In genomic region chr11:26278354-26278753, GRCh38 we compare ENCODE assay signal across 20 cellular contexts. TPM values are rescaled to one million over a fixed set of nuclear protein-coding genes. Genes with fewer than 3 reads are reported as not detected.
"Had no signal": no experiment of that assay in that cellular context is flagged by ENCODE, and none has a peak within 500 bp of the region (broad histone marks: within the 10 kb centered on the region; RNA-seq: fewer than 3 reads in every experiment).

No MANE protein-coding gene starts in this region.

- H3K36me3 ChIP-seq: adrenal gland, esophagus muscularis mucosa, gastroesophageal sphincter, heart right ventricle, left ventricle myocardium inferior, right atrium auricular region, tibial nerve had no signal

- H3K27ac ChIP-seq: adrenal gland, esophagus muscularis mucosa, gastroesophageal sphincter, heart right ventricle, left ventricle myocardium inferior, right atrium auricular region, tibial nerve, VCaP had no signal

- H3K4me3 Mint-ChIP-seq: activated T-helper 1 cell treated with anti-CD3 and anti-CD28 coated beads, Interleukin-12 subunit alpha, Interleukin-12 subunit beta, Interleukin-2, Interleukin-4 antibody, amounts not matched to agents 30 ng/mL and 10 ng/mL and 1 ng/mL, durations not matched to agents 14 hours and 24 hours and 36 hours; dendritic cell treated with granulocyte-macrophage colony-stimulating factor and Interleukin-4, amounts not matched to agents 40 ng/mL and 50 ng/mL, for 4 days had no signal

- H3K9me3 Mint-ChIP-seq: activated naive CD4-positive, alpha-beta T cell treated with anti-CD3 and anti-CD28 coated beads, Interleukin-2, amount 50 U/mL, for 72 hours; activated T-helper 1 cell treated with anti-CD3 and anti-CD28 coated beads, Interleukin-12 subunit alpha, Interleukin-12 subunit beta, Interleukin-2, Interleukin-4 antibody, amounts not matched to agents 30 ng/mL and 10 ng/mL and 1 ng/mL, durations not matched to agents 14 hours and 24 hours and 36 hours; dendritic cell treated with granulocyte-macrophage colony-stimulating factor and Interleukin-4, amounts not matched to agents 40 ng/mL and 50 ng/mL, for 4 days had no signal

- H3K9me3 ChIP-seq: adrenal gland, esophagus muscularis mucosa, gastroesophageal sphincter, heart right ventricle, left ventricle myocardium inferior, right atrium auricular region, tibial nerve had no signal

- H3K4me3 ChIP-seq: adrenal gland, esophagus muscularis mucosa, gastroesophageal sphincter, heart right ventricle, left ventricle myocardium inferior, right atrium auricular region, tibial nerve had no signal

- H3K27me3 Mint-ChIP-seq: dendritic cell treated with granulocyte-macrophage colony-stimulating factor and Interleukin-4, amounts not matched to agents 40 ng/mL and 50 ng/mL, for 4 days had no signal

- DNase-seq: activated CD4-positive, CD25-positive, alpha-beta regulatory T cell treated with anti-CD3 and anti-CD28 coated beads, Interleukin-2, amount 50 U/mL, for 72 hours; activated gamma-delta T cell treated with Interleukin-2 at 50 U/mL for 16 hours; adrenal gland; effector CD8-positive, alpha-beta T cell; heart right ventricle; left ventricle myocardium inferior; stimulated activated naive CD8-positive, alpha-beta T cell treated with anti-CD3 and anti-CD28 coated beads, Interleukin-15, Interleukin-2, amounts not matched to agents 100 U/mL and 50 U/mL, for 24 hours; substantia nigra had no signal

- H3K4me1 ChIP-seq: adrenal gland, heart right ventricle, left ventricle myocardium inferior, right atrium auricular region, tibial nerve had no signal

- H3K27ac Mint-ChIP-seq: activated naive CD4-positive, alpha-beta T cell treated with anti-CD3 and anti-CD28 coated beads, Interleukin-2, amount 50 U/mL, for 72 hours; activated T-helper 1 cell treated with anti-CD3 and anti-CD28 coated beads, Interleukin-12 subunit alpha, Interleukin-12 subunit beta, Interleukin-2, Interleukin-4 antibody, amounts not matched to agents 30 ng/mL and 10 ng/mL and 1 ng/mL, durations not matched to agents 14 hours and 24 hours and 36 hours; dendritic cell treated with granulocyte-macrophage colony-stimulating factor and Interleukin-4, amounts not matched to agents 40 ng/mL and 50 ng/mL, for 4 days had no signal

- ATAC-seq: activated naive CD4-positive, alpha-beta T cell treated with anti-CD3 and anti-CD28 coated beads, Interleukin-2, amount 50 U/mL, for 72 hours; gastroesophageal sphincter; heart right ventricle; stimulated activated naive CD8-positive, alpha-beta T cell treated with anti-CD3 and anti-CD28 coated beads, Interleukin-15, Interleukin-2, amounts not matched to agents 100 U/mL and 50 U/mL, for 24 hours had no signal

- H3K27me3 ChIP-seq: esophagus muscularis mucosa, gastroesophageal sphincter, right atrium auricular region, tibial nerve had no signal

- H3K36me3 Mint-ChIP-seq: activated naive CD4-positive, alpha-beta T cell treated with anti-CD3 and anti-CD28 coated beads, Interleukin-2, amount 50 U/mL, for 72 hours had no signal

RNA-seq across cellular contexts. Expression of gene ANO3, which starts 53.6 kb away (rescaled TPM):
- total RNA-seq: activated CD8-positive, alpha-beta memory T cell treated with anti-CD3 and anti-CD28 coated beads for 36 hours; activated naive CD4-positive, alpha-beta T cell treated with anti-CD3 and anti-CD28 coated beads, Interleukin-2, amount 50 U/mL, for 72 hours; activated T-helper 1 cell treated with anti-CD3 and anti-CD28 coated beads, Interleukin-12 subunit alpha, Interleukin-12 subunit beta, Interleukin-2, Interleukin-4 antibody, amounts not matched to agents 30 ng/mL and 10 ng/mL and 1 ng/mL, durations not matched to agents 14 hours and 24 hours and 36 hours; endothelial cell of umbilical vein; kidney epithelial cell; left ventricle myocardium inferior; mononuclear cell had no signal
